In the genomic region with DNA sequence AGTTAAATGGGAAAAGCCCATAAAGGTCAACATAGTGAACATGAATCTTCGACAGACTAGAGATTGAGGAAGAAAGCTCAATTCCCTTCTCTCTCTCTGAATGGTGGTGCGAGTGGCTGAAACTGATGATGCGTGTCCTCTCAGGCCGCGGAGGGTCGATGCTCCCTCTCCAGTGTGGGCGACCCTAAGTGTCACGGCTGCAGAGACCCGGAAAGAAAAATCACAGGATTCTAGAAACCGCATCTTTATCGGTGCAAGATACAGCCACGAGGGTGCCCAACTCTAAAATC, we compare ENCODE assay signal across 1 cellular context.
TF ChIP-seq lines count a peak whose summit lies in the region.

No MANE protein-coding gene starts in this region.

TF ChIP-seq in HCT116, 20 proteins besides CTCF, POLR2A, EP300 and RAD21 (continued from another document):
- TF ChIP-seq, protein P1, sequence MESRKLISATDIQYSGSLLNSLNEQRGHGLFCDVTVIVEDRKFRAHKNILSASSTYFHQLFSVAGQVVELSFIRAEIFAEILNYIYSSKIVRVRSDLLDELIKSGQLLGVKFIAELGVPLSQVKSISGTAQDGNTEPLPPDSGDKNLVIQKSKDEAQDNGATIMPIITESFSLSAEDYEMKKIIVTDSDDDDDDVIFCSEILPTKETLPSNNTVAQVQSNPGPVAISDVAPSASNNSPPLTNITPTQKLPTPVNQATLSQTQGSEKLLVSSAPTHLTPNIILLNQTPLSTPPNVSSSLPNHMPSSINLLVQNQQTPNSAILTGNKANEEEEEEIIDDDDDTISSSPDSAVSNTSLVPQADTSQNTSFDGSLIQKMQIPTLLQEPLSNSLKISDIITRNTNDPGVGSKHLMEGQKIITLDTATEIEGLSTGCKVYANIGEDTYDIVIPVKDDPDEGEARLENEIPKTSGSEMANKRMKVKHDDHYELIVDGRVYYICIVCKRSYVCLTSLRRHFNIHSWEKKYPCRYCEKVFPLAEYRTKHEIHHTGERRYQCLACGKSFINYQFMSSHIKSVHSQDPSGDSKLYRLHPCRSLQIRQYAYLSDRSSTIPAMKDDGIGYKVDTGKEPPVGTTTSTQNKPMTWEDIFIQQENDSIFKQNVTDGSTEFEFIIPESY (IDR thresholded peaks at IDR 0.05; ENCODE audit: extremely low read depth, insufficient replicate concordance, low read length), result no peak
- TF ChIP-seq CEBPB (IDR thresholded peaks at IDR 0.05; ENCODE audit: low read depth), result no peak
- TF ChIP-seq EGR1 (IDR thresholded peaks at IDR 0.05; ENCODE audit: low read depth), result no peak
- no peak for TF ChIP-seq POLR2AphosphoS5 (IDR thresholded peaks at IDR 0.05; ENCODE audit: low read depth, low read length)
- no peak for TF ChIP-seq SRF (IDR thresholded peaks at IDR 0.05; ENCODE audit: low read depth)
- no peak for TF ChIP-seq SIN3A (IDR thresholded peaks at IDR 0.05; ENCODE audit: low read depth)
- TF ChIP-seq EZH2 (IDR thresholded peaks at IDR 0.05), result no peak
